Comparison of ENCODE assay signal across 1 cellular context in the genomic region with DNA sequence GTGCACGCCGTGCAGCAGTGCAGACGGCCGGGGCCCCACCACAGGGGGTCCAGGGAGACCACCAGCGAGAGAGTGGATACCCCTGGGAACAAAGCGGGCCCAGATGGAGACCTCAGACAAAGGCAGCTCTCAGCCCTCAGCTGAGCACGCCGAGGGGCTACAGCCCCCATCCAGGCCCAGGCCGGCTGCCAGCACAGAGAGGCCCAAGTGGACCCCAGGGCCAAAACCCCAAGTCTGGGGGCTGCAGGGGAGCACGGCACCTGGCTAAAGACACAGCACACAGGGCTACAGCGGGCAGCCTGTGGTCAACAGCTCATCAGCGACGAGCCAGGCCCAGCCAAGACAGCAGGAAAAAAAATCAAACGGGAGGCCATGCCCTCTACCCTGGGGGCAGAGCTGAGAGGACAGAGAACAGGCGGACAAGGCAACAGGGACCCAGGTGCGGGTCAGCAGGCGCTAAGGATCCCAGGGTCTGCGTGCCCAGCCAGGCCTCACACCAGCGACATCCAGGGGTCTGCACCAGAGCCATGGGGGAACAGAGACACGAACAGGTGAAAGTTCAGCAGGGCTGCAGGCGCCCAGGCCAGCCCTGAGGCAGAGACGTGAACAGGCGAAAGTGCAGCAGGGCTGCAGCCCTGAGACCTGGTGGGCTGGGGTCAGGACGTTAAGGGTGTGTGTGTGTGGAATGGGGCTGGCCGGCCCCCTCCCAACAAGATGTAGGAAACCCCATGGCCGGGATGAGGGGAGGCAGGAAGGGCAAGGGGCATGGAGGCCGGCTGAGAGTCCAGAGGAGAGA.
TF ChIP-seq lines count a peak whose summit lies in the region.

No MANE protein-coding gene starts in this region.

TF ChIP-seq in IMR-90, 13 proteins besides CTCF, POLR2A, EP300 and RAD21 (continued from another document):
- no peak for TF ChIP-seq RFX5 (IDR thresholded peaks at IDR 0.05; ENCODE audit: low read depth, low read length)
- TF ChIP-seq NFE2L2 (IDR thresholded peaks at IDR 0.05; ENCODE audit: low read depth, low read length), result no peak
TF ChIP-seq in IMR-90: peak in this region for 0.
